Comparison of ENCODE assay signal across 13 cellular contexts in the genomic region with DNA sequence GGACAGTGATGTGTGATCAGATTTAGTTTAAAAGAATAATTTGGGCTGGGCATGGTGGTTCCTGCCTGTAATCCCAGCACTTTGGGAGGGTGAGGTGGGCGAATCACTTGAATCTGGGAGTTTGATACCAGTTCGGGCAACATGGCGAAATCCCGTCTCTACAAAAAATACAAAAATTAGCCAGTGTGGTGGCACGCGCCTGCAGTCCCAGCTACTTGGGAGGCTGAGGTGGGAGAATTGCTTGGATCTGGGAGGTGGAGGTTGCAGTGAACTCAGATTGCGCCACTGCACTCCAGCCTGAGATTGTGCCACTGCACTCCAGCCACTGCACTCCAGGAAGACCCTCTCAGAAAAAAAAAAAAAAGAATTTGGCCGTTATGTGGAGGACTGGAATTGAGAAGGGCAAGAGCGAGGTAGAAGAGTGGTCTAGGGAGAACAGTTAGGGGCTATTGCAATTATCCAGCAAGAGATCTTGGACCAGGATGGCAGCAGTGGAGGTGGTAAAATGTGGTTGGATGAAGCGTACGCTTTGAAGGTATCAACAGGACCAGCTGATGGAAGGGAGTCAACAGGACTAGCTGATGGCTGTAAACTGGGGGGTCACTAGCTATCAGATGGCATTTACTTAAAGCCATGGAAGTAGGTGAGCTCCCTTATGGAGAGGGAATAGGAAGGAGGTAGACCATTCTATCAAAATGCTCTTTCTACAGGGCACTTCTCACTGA. TPM values are rescaled to one million over a fixed set of nuclear protein-coding genes. Genes with fewer than 3 reads are reported as not detected.
DNase-seq lines count a peak whose midpoint lies in the region; ATAC-seq, FAIRE-seq and TF ChIP-seq lines count a peak whose summit lies in the region.
"Had no signal": no experiment of that assay in that cellular context is flagged by ENCODE, and none has a peak within 500 bp of the region (broad histone marks: within the 10 kb centered on the region; RNA-seq: fewer than 3 reads in every experiment).

No MANE protein-coding gene starts in this region.

- BruUV-seq in PC-9 (replicated peaks; lab: Mats Ljungman, UMichigan) (no TSS peak), endothelial cell of umbilical vein (replicated peaks; lab: Mats Ljungman, UMichigan) (no TSS peak)

- H3K36me3 Mint-ChIP-seq in T-helper 1 cell treated with Interleukin-12 subunit alpha and Interleukin-12 subunit beta and Interleukin-4 antibody, amounts not matched to agents 30 μg/mL and 1 μg/mL, for 36 hours (ENCODE audit: low read depth), result peaks cover 17% of the 10 kb centered on the region
- peaks cover 9% of the 10 kb centered on the region for H3K36me3 Mint-ChIP-seq in progenitor cell of endocrine pancreas (ENCODE audit: insufficient read depth)

- H3F3A ChIP-seq in PC-9 (ENCODE audit: insufficient read depth, low read depth), result peaks cover 42% of the 10 kb centered on the region

- ATAC-seq in GM21737 (IDR thresholded peaks at IDR 0.05; ENCODE audit: unreplicated experiment), result no peak
- ATAC-seq in GM19395 (IDR thresholded peaks at IDR 0.05; ENCODE audit: unreplicated experiment), result no peak

- H3K4me3 Mint-ChIP-seq in T-helper 1 cell treated with Interleukin-12 subunit alpha and Interleukin-12 subunit beta and Interleukin-4 antibody, amounts not matched to agents 30 μg/mL and 1 μg/mL, for 36 hours, result peak overlapping the region; percentile 78
- peak overlapping the region; percentile 39 for H3K4me3 Mint-ChIP-seq in progenitor cell of endocrine pancreas (ENCODE audit: low read depth)

- peaks cover 31% of the 10 kb centered on the region for H3K4me1 ChIP-seq in PC-9 (replicated peaks; ENCODE audit: insufficient read depth)
- peaks cover 12% of the 10 kb centered on the region for H3K4me1 ChIP-seq in endothelial cell of umbilical vein (ENCODE audit: control insufficient read depth, extremely low read depth, insufficient read depth, low read length)
- H3K4me1 ChIP-seq in colonic mucosa, result no peaks in the 10 kb centered on the region

- peak overlapping the region; percentile 52; the same call in 1 of the 2 replicates for H3K4me3 ChIP-seq in PC-9
- no peak overlapping the region for H3K4me3 ChIP-seq in endothelial cell of umbilical vein (replicated peaks in 1 of 3; ENCODE audit: insufficient read depth in 1 of 3, low read depth in 1 of 3, low read length in 3 of 3)
- H3K4me3 ChIP-seq in colonic mucosa, result no peak overlapping the region

- CTCF ChIA-PET in PC-9 (lab: Charles Lee) (no interaction called here), endothelial cell of umbilical vein (lab: Charles Lee) (interaction anchor here (1.5 to 7.1 kb wide), 7 partner anchors 8 to 89 kb away, joined by 3 to 57 read pairs (median 5); a partner anchor contains a TSS)

- peak overlapping the region; percentile 83 for H3K27ac ChIP-seq in PC-9
- H3K27ac ChIP-seq in endothelial cell of umbilical vein (ENCODE audit: insufficient read depth, low read depth, low read length), result no peak overlapping the region
- no peak overlapping the region for H3K27ac ChIP-seq in colonic mucosa

- intact Hi-C loops in PC-9 (cut with micrococcal nuclease; ENCODE audit: unreplicated experiment), result no loop called here
- intact Hi-C loops in endothelial cell of umbilical vein (cut with micrococcal nuclease), result no loop called here
- intact Hi-C loops in colonic mucosa (cut with DNase I), result no loop called here

- H3K79me2 ChIP-seq in PC-9 (ENCODE audit: low read depth) (no peaks in the 10 kb centered on the region), endothelial cell of umbilical vein (ENCODE audit: control insufficient read depth, insufficient read depth, low read length) (no peaks in the 10 kb centered on the region)

- H3K9ac ChIP-seq in endothelial cell of umbilical vein (replicated peaks; ENCODE audit: extremely low read depth, insufficient read depth, low read length) (no peak overlapping the region), colonic mucosa (ENCODE audit: low read depth in 2 of 2, low read length in 2 of 2) (no peak overlapping the region)

- no peak for TF ChIP-seq CTCF in PC-9 (conservative IDR thresholded peaks at IDR 0.05)
- no peak for TF ChIP-seq CTCF in endothelial cell of umbilical vein (IDR thresholded peaks at IDR 0.05; ENCODE audit: extremely low read depth in 1 of 2, insufficient read depth in 1 of 2, low read depth in 1 of 2, low read length in 2 of 2)
- no peak for TF ChIP-seq CTCF in progenitor cell of endocrine pancreas (IDR thresholded peaks at IDR 0.05; ENCODE audit: unreplicated experiment)
- TF ChIP-seq CTCF in colonic mucosa (IDR thresholded peaks at IDR 0.05), result no peak

- no peak for FAIRE-seq in endothelial cell of umbilical vein (lab: Jason Lieb, UNC)

- H3K36me3 ChIP-seq in PC-9 (ENCODE audit: low read depth) (no peaks in the 10 kb centered on the region), endothelial cell of umbilical vein (ENCODE audit: control insufficient read depth in 2 of 2, extremely low read depth in 1 of 2, insufficient read depth in 2 of 2, low read length in 2 of 2) (peaks cover 7 to 9% of the 10 kb centered on the region in 2 experiments), colonic mucosa (no peaks in the 10 kb centered on the region)

- H3K27me3 ChIP-seq in PC-9 (ENCODE audit: insufficient read depth, low read depth), result no peaks in the 10 kb centered on the region
- H3K27me3 ChIP-seq in endothelial cell of umbilical vein (ENCODE audit: control insufficient read depth in 2 of 2, insufficient read depth in 2 of 2, low read length in 2 of 2), result no peaks in the 10 kb centered on the region
- no peaks in the 10 kb centered on the region for H3K27me3 ChIP-seq in colonic mucosa

- POLR2A ChIA-PET in PC-9 (lab: Charles Lee; ENCODE audit: unreplicated experiment), result interaction anchor here (0.6 kb wide), 1 partner anchor 19 kb away, joined by 5 read pairs; no protein-coding TSS in a partner anchor
- POLR2A ChIA-PET in endothelial cell of umbilical vein (lab: Charles Lee), result interaction anchor here (0.9 to 7.3 kb wide), 6 partner anchors 9 to 522 kb away, joined by 3 to 97 read pairs (median 9); a partner anchor contains a TSS

- peak; percentile 61 for TF ChIP-seq POLR2A in endothelial cell of umbilical vein (IDR thresholded peaks at IDR 0.05; ENCODE audit: low read depth, low read length)

- H4K20me1 ChIP-seq in PC-9 (ENCODE audit: insufficient read depth) (no peaks in the 10 kb centered on the region), endothelial cell of umbilical vein (replicated peaks; ENCODE audit: control insufficient read depth, extremely low read depth, insufficient read depth, low read length) (no peaks in the 10 kb centered on the region)

- H3K9me1 ChIP-seq in endothelial cell of umbilical vein (replicated peaks; ENCODE audit: control insufficient read depth, extremely low read depth, insufficient read depth, low read length), result no peaks in the 10 kb centered on the region

- DNase-seq in T-helper 1 cell, result no peak
- no peak for DNase-seq in PC-9
- DNase-seq in endothelial cell of umbilical vein (ENCODE audit: low read depth, low spot score), result no peak
- DNase-seq in progenitor cell of endocrine pancreas (ENCODE audit: low spot score, unreplicated experiment), result no peak
- no peak for DNase-seq in colonic mucosa
- DNase-seq: activated CD4-positive, CD25-positive, alpha-beta regulatory T cell treated with anti-CD3 and anti-CD28 coated beads, Interleukin-2, amount 50 U/mL, for 72 hours; DMS153; MM.1S; NCI-H446 treated with DMSO at 0.1 percent for 48 hours had no signal

- H3K9me3 ChIP-seq in PC-9 (ENCODE audit: insufficient read depth, low read depth) (no peaks in the 10 kb centered on the region), endothelial cell of umbilical vein (replicated peaks; ENCODE audit: control insufficient read depth, insufficient read depth, low read length) (no peaks in the 10 kb centered on the region), colonic mucosa (no peaks in the 10 kb centered on the region)

- H3K9me2 ChIP-seq in PC-9 (ENCODE audit: insufficient read depth), result no peaks in the 10 kb centered on the region

- H2AFZ ChIP-seq in PC-9, result no peak overlapping the region
- no peak overlapping the region for H2AFZ ChIP-seq in endothelial cell of umbilical vein (ENCODE audit: low read depth, low read length)

- dilution Hi-C loops in endothelial cell of umbilical vein (cut with MboI; ENCODE audit: extremely low pct_ligation_motif_present, low sequenced_read_pairs), result no loop called here

- peak overlapping the region; percentile 82 for H3K27ac Mint-ChIP-seq in T-helper 1 cell treated with Interleukin-12 subunit alpha and Interleukin-12 subunit beta and Interleukin-4 antibody, amounts not matched to agents 30 μg/mL and 1 μg/mL, for 36 hours
- H3K27ac Mint-ChIP-seq in progenitor cell of endocrine pancreas, result peak overlapping the region; percentile 53

- H3K4me2 ChIP-seq in PC-9, result peak overlapping the region; percentile 96
- H3K4me2 ChIP-seq in endothelial cell of umbilical vein (ENCODE audit: insufficient read depth, low read length), result no peak overlapping the region

- peaks cover 44% of the 10 kb centered on the region for H3K4me1 Mint-ChIP-seq in T-helper 1 cell treated with Interleukin-12 subunit alpha and Interleukin-12 subunit beta and Interleukin-4 antibody, amounts not matched to agents 30 μg/mL and 1 μg/mL, for 36 hours (ENCODE audit: low read depth)
- peaks cover 21% of the 10 kb centered on the region for H3K4me1 Mint-ChIP-seq in progenitor cell of endocrine pancreas (ENCODE audit: low read depth)

- no peaks in the 10 kb centered on the region for H3K27me3 Mint-ChIP-seq in T-helper 1 cell treated with Interleukin-12 subunit alpha and Interleukin-12 subunit beta and Interleukin-4 antibody, amounts not matched to agents 30 μg/mL and 1 μg/mL, for 36 hours (ENCODE audit: low read depth)
- H3K27me3 Mint-ChIP-seq in progenitor cell of endocrine pancreas, result no peaks in the 10 kb centered on the region

- no peaks in the 10 kb centered on the region for H3K9me3 Mint-ChIP-seq in T-helper 1 cell treated with Interleukin-12 subunit alpha and Interleukin-12 subunit beta and Interleukin-4 antibody, amounts not matched to agents 30 μg/mL and 1 μg/mL, for 36 hours
- no peaks in the 10 kb centered on the region for H3K9me3 Mint-ChIP-seq in progenitor cell of endocrine pancreas (ENCODE audit: low read depth)

RNA-seq across cellular contexts. Expression of a gene that starts 9.6 kb away (rescaled TPM):
- 6.2 and 7.3 TPM in 2 replicates for total RNA-seq in PC-9 (2021)
- total RNA-seq in endothelial cell of umbilical vein, result 69.9 and 72.5 TPM in 2 replicates
- polyA plus RNA-seq in endothelial cell of umbilical vein, result 97.9 and 115 TPM in 2 replicates
- polyA plus RNA-seq in endothelial cell of umbilical vein (2011; cell fraction: cytosol; rRNA removed), result 24.1 and 36.0 TPM in 2 replicates
- polyA plus RNA-seq in endothelial cell of umbilical vein (2011; cell fraction: nucleus; rRNA removed), result 280 and 331 TPM in 2 replicates
- 20.8 and 28.6 TPM in 2 replicates for polyA plus RNA-seq in endothelial cell of umbilical vein (2012)
- polyA minus RNA-seq in endothelial cell of umbilical vein, result 50.7 and 56.2 TPM in 2 replicates
- not detected for polyA minus RNA-seq in endothelial cell of umbilical vein (2011; cell fraction: cytosol; rRNA and poly(A)+ RNA removed)
- 88.6 and 106 TPM in 2 replicates for polyA minus RNA-seq in endothelial cell of umbilical vein (2011; cell fraction: nucleus; rRNA and poly(A)+ RNA removed)
- 26.7 and 27.5 TPM in 2 replicates for total RNA-seq in progenitor cell of endocrine pancreas
- 1 to 10 TPM; 1.6 to 2.5 TPM for total RNA-seq in colonic mucosa

RNA-seq across cellular contexts. Expression of a gene that starts 10.8 kb away (rescaled TPM):
- total RNA-seq in PC-9 (2021), result 2.8 and 4.3 TPM in 2 replicates
- total RNA-seq in endothelial cell of umbilical vein, result 0.62 and 1.1 TPM in 2 replicates
- 0.46 and 1.1 TPM in 2 replicates for polyA plus RNA-seq in endothelial cell of umbilical vein
- 0.19 and 0.28 TPM in 2 replicates for polyA plus RNA-seq in endothelial cell of umbilical vein (2011; cell fraction: cytosol; rRNA removed)
- 0.64 and 0.65 TPM in 2 replicates for polyA plus RNA-seq in endothelial cell of umbilical vein (2011; cell fraction: nucleus; rRNA removed)
- 0.30 and 0.33 TPM in 2 replicates for polyA plus RNA-seq in endothelial cell of umbilical vein (2012)
- 0.28 and 0.83 TPM in 2 replicates for polyA minus RNA-seq in endothelial cell of umbilical vein
- not detected for polyA minus RNA-seq in endothelial cell of umbilical vein (2011; cell fraction: cytosol; rRNA and poly(A)+ RNA removed)
- 6.7 TPM in 1 of 2 replicates, not detected in the other for polyA minus RNA-seq in endothelial cell of umbilical vein (2011; cell fraction: nucleus; rRNA and poly(A)+ RNA removed)
- total RNA-seq in progenitor cell of endocrine pancreas, result 0.55 and 0.79 TPM in 2 replicates
- under 1 TPM; 0.35 to 0.56 TPM for total RNA-seq in colonic mucosa
- total RNA-seq: A172 had no signal

RNA-seq across cellular contexts. Expression of a gene that starts 17.8 kb away (rescaled TPM):
- 12.7 and 13.0 TPM in 2 replicates for total RNA-seq in PC-9 (2021)
- 55.0 and 60.0 TPM in 2 replicates for total RNA-seq in endothelial cell of umbilical vein
- polyA plus RNA-seq in endothelial cell of umbilical vein, result 66.7 and 90.1 TPM in 2 replicates
- 40.1 and 43.5 TPM in 2 replicates for polyA plus RNA-seq in endothelial cell of umbilical vein (2011; cell fraction: cytosol; rRNA removed)
- 170 and 214 TPM in 2 replicates for polyA plus RNA-seq in endothelial cell of umbilical vein (2011; cell fraction: nucleus; rRNA removed)
- 22.4 and 28.9 TPM in 2 replicates for polyA plus RNA-seq in endothelial cell of umbilical vein (2012)
- 42.3 and 50.8 TPM in 2 replicates for polyA minus RNA-seq in endothelial cell of umbilical vein
- 5.4 TPM for polyA minus RNA-seq in endothelial cell of umbilical vein (2011; cell fraction: cytosol; rRNA and poly(A)+ RNA removed)
- 57.2 and 80.3 TPM in 2 replicates for polyA minus RNA-seq in endothelial cell of umbilical vein (2011; cell fraction: nucleus; rRNA and poly(A)+ RNA removed)
- total RNA-seq in progenitor cell of endocrine pancreas, result 11.8 and 13.3 TPM in 2 replicates
- total RNA-seq in colonic mucosa, result 1 to 10 TPM; 7.7 to 8.8 TPM

RNA-seq across cellular contexts. Expression of a gene that starts 25.1 kb away (rescaled TPM):
- total RNA-seq in PC-9 (2021) (0.28 and 0.83 TPM in 2 replicates), endothelial cell of umbilical vein (1.8 and 1.9 TPM in 2 replicates), progenitor cell of endocrine pancreas (2.9 and 3.0 TPM in 2 replicates), colonic mucosa (under 1 TPM; 0.48 to 0.52 TPM)
- 1.8 and 2.6 TPM in 2 replicates for polyA plus RNA-seq in endothelial cell of umbilical vein
- 0.44 and 0.72 TPM in 2 replicates for polyA plus RNA-seq in endothelial cell of umbilical vein (2011; cell fraction: cytosol; rRNA removed)
- 3.4 and 4.5 TPM in 2 replicates for polyA plus RNA-seq in endothelial cell of umbilical vein (2011; cell fraction: nucleus; rRNA removed)
- 0.37 and 0.43 TPM in 2 replicates for polyA plus RNA-seq in endothelial cell of umbilical vein (2012)
- polyA minus RNA-seq in endothelial cell of umbilical vein, result 0.96 and 2.1 TPM in 2 replicates
- polyA minus RNA-seq in endothelial cell of umbilical vein (2011; cell fraction: cytosol; rRNA and poly(A)+ RNA removed), result not detected
- 1.5 and 2.1 TPM in 2 replicates for polyA minus RNA-seq in endothelial cell of umbilical vein (2011; cell fraction: nucleus; rRNA and poly(A)+ RNA removed)
- total RNA-seq: A172 had no signal

RNA-seq across cellular contexts. Expression of a gene that starts 30.0 kb away (rescaled TPM):
- total RNA-seq in PC-9 (2021) (0.70 and 1.3 TPM in 2 replicates), endothelial cell of umbilical vein (0.21 TPM in 1 of 2 replicates, not detected in the other), progenitor cell of endocrine pancreas (2.1 and 2.4 TPM in 2 replicates), colonic mucosa (10 to 100 TPM; 26.0 to 58.9 TPM)
- polyA plus RNA-seq in endothelial cell of umbilical vein, result 0.21 and 0.29 TPM in 2 replicates
- 0.04 and 0.18 TPM in 2 replicates for polyA plus RNA-seq in endothelial cell of umbilical vein (2011; cell fraction: cytosol; rRNA removed)
- 1.5 and 2.3 TPM in 2 replicates for polyA plus RNA-seq in endothelial cell of umbilical vein (2011; cell fraction: nucleus; rRNA removed)
- polyA plus RNA-seq in endothelial cell of umbilical vein (2012), result 0.13 and 0.19 TPM in 2 replicates
- polyA minus RNA-seq in endothelial cell of umbilical vein, result 0.23 TPM in 1 of 2 replicates, not detected in the other
- not detected for polyA minus RNA-seq in endothelial cell of umbilical vein (2011; cell fraction: cytosol; rRNA and poly(A)+ RNA removed)
- polyA minus RNA-seq in endothelial cell of umbilical vein (2011; cell fraction: nucleus; rRNA and poly(A)+ RNA removed), result 0.38 TPM in 1 of 2 replicates, not detected in the other
